In the genomic region with DNA sequence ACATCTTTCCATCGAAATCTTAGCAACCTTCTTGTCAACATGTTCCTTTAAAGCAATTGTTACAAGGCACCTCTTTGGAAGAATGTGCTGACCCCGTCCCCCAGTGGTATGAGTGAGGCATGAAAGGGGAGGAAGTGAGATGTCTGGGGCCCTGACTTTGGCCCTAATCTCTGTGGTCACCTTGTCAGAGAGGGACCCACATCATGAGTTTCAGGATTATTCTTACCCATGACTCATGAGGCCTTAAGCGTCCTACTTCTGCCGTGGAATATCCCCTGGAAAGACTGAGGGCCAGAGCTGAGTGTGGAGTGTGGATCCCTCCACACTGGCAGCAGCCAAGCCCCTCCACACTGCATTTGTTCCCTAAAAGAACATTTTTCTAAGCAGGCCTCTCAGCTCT, we compare ENCODE assay signal across 13 cellular contexts.
DNase-seq lines count a peak whose midpoint lies in the region; ATAC-seq lines count a peak whose summit lies in the region.
"Had no signal": no experiment of that assay in that cellular context is flagged by ENCODE, and none has a peak within 500 bp of the region (broad histone marks: within the 10 kb centered on the region; RNA-seq: fewer than 3 reads in every experiment).

No MANE protein-coding gene starts in this region.

- ATAC-seq in GM18511 (IDR thresholded peaks at IDR 0.05; ENCODE audit: unreplicated experiment) (peak; percentile 86), GM21529 (IDR thresholded peaks at IDR 0.05; ENCODE audit: unreplicated experiment) (peak; percentile 83), HG03175 (IDR thresholded peaks at IDR 0.05; ENCODE audit: unreplicated experiment) (peak; percentile 50), sciatic nerve (peak; percentile 44)

- intact Hi-C loops in sciatic nerve (cut with DNase I): no loop called here

- no peak for DNase-seq in sciatic nerve (ENCODE audit: low spot score)
- DNase-seq in COLO668 (lab: John Stamatoyannopoulos, UW; ENCODE audit: unreplicated experiment): no peak
- DNase-seq in NCI-H1436 (lab: John Stamatoyannopoulos, UW): no peak
- DNase-seq in HUDEP-2 (lab: John Stamatoyannopoulos, UW; ENCODE audit: unreplicated experiment in 76 of 76): no peak
- DNase-seq: aorta; BE2C; NCI-H1048; NCI-H2171 treated with DMSO at 0.1 percent for 48 hours; NK-92 treated with Interleukin-12 subunit alpha and Interleukin-12 subunit beta, amount 100 ng/mL, for 24 hours; ovary had no signal
